In genomic region chr16:67460168-67460567, GRCh38 we compare ENCODE assay signal across 15 cellular contexts. TPM values are rescaled to one million over a fixed set of nuclear protein-coding genes. Genes with fewer than 3 reads are reported as not detected.
DNase-seq lines count a peak whose midpoint lies in the region; ATAC-seq, FAIRE-seq and TF ChIP-seq lines count a peak whose summit lies in the region.
"Had no signal": no experiment of that assay in that cellular context is flagged by ENCODE, and none has a peak within 500 bp of the region (broad histone marks: within the 10 kb centered on the region; RNA-seq: fewer than 3 reads in every experiment).

No MANE protein-coding gene starts in this region.

- H3K4me3 ChIP-seq in kidney (ENCODE audit: low read length in 2 of 2) (no peak overlapping the region), gastrocnemius medialis (no peak overlapping the region), Caco-2 (ENCODE audit: low read depth, low read length) (no peak overlapping the region)

- H3K9me3 Mint-ChIP-seq in brain (no peaks in the 10 kb centered on the region), Caco-2 (ENCODE audit: unreplicated experiment) (no peaks in the 10 kb centered on the region)
- H3K9me3 Mint-ChIP-seq in stimulated activated effector memory CD8-positive, alpha-beta T cell treated with anti-CD3 and anti-CD28 coated beads, Interleukin-12 subunit alpha, Interleukin-12 subunit beta, amount 100 ng/mL, for 72 hours = no peaks in the 10 kb centered on the region
- H3K9me3 Mint-ChIP-seq: activated naive CD4-positive, alpha-beta T cell treated with anti-CD3 and anti-CD28 coated beads, Interleukin-2, amount 10 ng/mL, durations not matched to agents 7 days and 5 days had no signal

- H3K27me3 ChIP-seq in gastrocnemius medialis (no peaks in the 10 kb centered on the region), Caco-2 (replicated peaks; ENCODE audit: control insufficient read depth, insufficient read depth, low read length) (no peaks in the 10 kb centered on the region)

- POLR2A ChIA-PET in Caco-2 (lab: Charles Lee) = no interaction called here

- H3K36me3 Mint-ChIP-seq in brain (no peaks in the 10 kb centered on the region), Caco-2 (ENCODE audit: insufficient read depth, unreplicated experiment) (peaks cover 8% of the 10 kb centered on the region)
- H3K36me3 Mint-ChIP-seq in stimulated activated effector memory CD8-positive, alpha-beta T cell treated with anti-CD3 and anti-CD28 coated beads, Interleukin-12 subunit alpha, Interleukin-12 subunit beta, amount 100 ng/mL, for 72 hours = no peaks in the 10 kb centered on the region

- no peak for TF ChIP-seq POLR2A in gastrocnemius medialis (IDR thresholded peaks at IDR 0.05)

- in situ Hi-C loops in gastrocnemius medialis (cut with MboI; ENCODE audit: low sequenced_read_pairs in 4 of 4) = no loop called here

- no peak for FAIRE-seq in kidney (lab: Jason Lieb, UNC)
- FAIRE-seq: GM12891 had no signal

- H3K9ac ChIP-seq in kidney (ENCODE audit: low read length in 2 of 2) = peak overlapping the region in 1 of 2 donors; percentile 60

- peak; percentile 76 for DNase-seq in DMS 273 (lab: John Stamatoyannopoulos, UW; ENCODE audit: unreplicated experiment)
- no peak for DNase-seq in kidney
- peak in 1 of 2 donors; percentile 35 for DNase-seq in gastrocnemius medialis
- DNase-seq in NCI-H82 (lab: John Stamatoyannopoulos, UW) = no peak
- DNase-seq in stimulated activated effector memory CD8-positive, alpha-beta T cell treated with anti-CD3 and anti-CD28 coated beads, Interleukin-12 subunit alpha, Interleukin-12 subunit beta, amount 100 ng/mL, for 72 hours (ENCODE audit: low spot score in 2 of 2) = no peak
- DNase-seq in Caco-2 = no peak
- DNase-seq: activated naive CD4-positive, alpha-beta T cell treated with anti-CD3 and anti-CD28 coated beads, Interleukin-2, amount 10 ng/mL, durations not matched to agents 7 days and 5 days; Karpas-422; NCI-H187; NCI-H774 had no signal

- H3K27ac Mint-ChIP-seq in brain = peak overlapping the region; percentile 68 to 84 (median 77)
- no peak overlapping the region for H3K27ac Mint-ChIP-seq in stimulated activated effector memory CD8-positive, alpha-beta T cell treated with anti-CD3 and anti-CD28 coated beads, Interleukin-12 subunit alpha, Interleukin-12 subunit beta, amount 100 ng/mL, for 72 hours
- H3K27ac Mint-ChIP-seq in Caco-2 (ENCODE audit: unreplicated experiment) = no peak overlapping the region
- H3K27ac Mint-ChIP-seq: activated naive CD4-positive, alpha-beta T cell treated with anti-CD3 and anti-CD28 coated beads, Interleukin-2, amount 10 ng/mL, durations not matched to agents 7 days and 5 days had no signal

- intact Hi-C loops in kidney (cut with DNase I) = no loop called here
- intact Hi-C loops in gastrocnemius medialis (cut with DNase I; ENCODE audit: low total_unique reads) = no loop called here
- intact Hi-C loops in Caco-2 (cut with micrococcal nuclease; ENCODE audit: unreplicated experiment) = no loop called here

- peaks cover 50% of the 10 kb centered on the region for H3K4me1 Mint-ChIP-seq in brain
- peaks cover 56% of the 10 kb centered on the region for H3K4me1 Mint-ChIP-seq in stimulated activated effector memory CD8-positive, alpha-beta T cell treated with anti-CD3 and anti-CD28 coated beads, Interleukin-12 subunit alpha, Interleukin-12 subunit beta, amount 100 ng/mL, for 72 hours
- H3K4me1 Mint-ChIP-seq in Caco-2 (ENCODE audit: low read depth, unreplicated experiment) = no peaks in the 10 kb centered on the region

- H3K36me3 ChIP-seq in kidney (ENCODE audit: control insufficient read depth in 1 of 2, insufficient read depth in 2 of 2, low read length in 2 of 2) (no peaks in the 10 kb centered on the region), gastrocnemius medialis (no peaks in the 10 kb centered on the region), Caco-2 (ENCODE audit: control insufficient read depth, insufficient read depth, low read length) (no peaks in the 10 kb centered on the region)

- no TSS peak for BruUV-seq in Caco-2 (replicated peaks; lab: Mats Ljungman, UMichigan)

- CTCF ChIA-PET in Caco-2 (lab: Charles Lee) = no interaction called here

- H3K9me3 ChIP-seq in kidney (ENCODE audit: control insufficient read depth in 1 of 2, low read length in 2 of 2) (no peaks in the 10 kb centered on the region), gastrocnemius medialis (no peaks in the 10 kb centered on the region), Caco-2 (no peaks in the 10 kb centered on the region)

- H3K27ac ChIP-seq in kidney (ENCODE audit: low read depth in 2 of 2, low read length in 2 of 2) = peak overlapping the region; percentile 79 to 91
- peak overlapping the region; percentile 54 to 90 (median 70) for H3K27ac ChIP-seq in gastrocnemius medialis

- peak overlapping the region in 1 of 5 experiments; percentile 14 for H3K4me3 Mint-ChIP-seq in brain
- H3K4me3 Mint-ChIP-seq in stimulated activated effector memory CD8-positive, alpha-beta T cell treated with anti-CD3 and anti-CD28 coated beads, Interleukin-12 subunit alpha, Interleukin-12 subunit beta, amount 100 ng/mL, for 72 hours = no peak overlapping the region
- no peak overlapping the region for H3K4me3 Mint-ChIP-seq in Caco-2 (ENCODE audit: unreplicated experiment)
- H3K4me3 Mint-ChIP-seq: activated naive CD4-positive, alpha-beta T cell treated with anti-CD3 and anti-CD28 coated beads, Interleukin-2, amount 10 ng/mL, durations not matched to agents 7 days and 5 days had no signal

- H3K27me3 Mint-ChIP-seq in brain (no peaks in the 10 kb centered on the region), Caco-2 (ENCODE audit: insufficient read depth, unreplicated experiment) (no peaks in the 10 kb centered on the region)
- H3K27me3 Mint-ChIP-seq: activated naive CD4-positive, alpha-beta T cell treated with anti-CD3 and anti-CD28 coated beads, Interleukin-2, amount 10 ng/mL, durations not matched to agents 7 days and 5 days had no signal

- no peak for TF ChIP-seq CTCF in brain (conservative IDR thresholded peaks at IDR 0.05)
- TF ChIP-seq CTCF in kidney (IDR thresholded peaks at IDR 0.05; ENCODE audit: borderline replicate concordance, extremely low read depth, insufficient read depth) = no peak
- TF ChIP-seq CTCF in gastrocnemius medialis (IDR thresholded peaks at IDR 0.05 in 4 of 5, conservative IDR thresholded peaks at IDR 0.05 in 1 of 5) = no peak
- no peak for TF ChIP-seq CTCF in Caco-2 (IDR thresholded peaks at IDR 0.05; ENCODE audit: insufficient read depth in 1 of 2, low read depth in 1 of 2, low read length in 1 of 2, severe bottlenecking in 1 of 2, unreplicated experiment in 1 of 2)

- H3K4me1 ChIP-seq in kidney (ENCODE audit: control insufficient read depth in 1 of 2, insufficient read depth in 1 of 2, low read depth in 1 of 2, low read length in 2 of 2) (peaks cover 68 to 69% of the 10 kb centered on the region in 2 donors), gastrocnemius medialis (peaks cover 92% of the 10 kb centered on the region in 2 donors), Caco-2 (no peaks in the 10 kb centered on the region)

- ATAC-seq in gastrocnemius medialis (no peak), GM21619 (IDR thresholded peaks at IDR 0.05; ENCODE audit: unreplicated experiment) (no peak)
- ATAC-seq in stimulated activated effector memory CD8-positive, alpha-beta T cell treated with anti-CD3 and anti-CD28 coated beads, Interleukin-12 subunit alpha, Interleukin-12 subunit beta, amount 100 ng/mL, for 72 hours = no peak

RNA-seq across cellular contexts. Expression of gene ATP6V0D1, which starts 20.8 kb away (rescaled TPM):
- polyA plus RNA-seq in brain (ENCODE audit: insufficient read depth, low read depth, low replicate concordance) = 208 TPM
- 100 TPM for total RNA-seq in kidney
- 208 TPM for polyA plus RNA-seq in kidney (ENCODE audit: insufficient read depth, low read depth, low replicate concordance)
- 100 to 1,000 TPM; 117 to 211 (median 157) TPM for total RNA-seq in gastrocnemius medialis
- total RNA-seq in Caco-2 (2022) = 107 and 110 TPM in 2 replicates

RNA-seq across cellular contexts. Expression of gene AGRP, which starts 23.2 kb away (rescaled TPM):
- polyA plus RNA-seq in brain (ENCODE audit: insufficient read depth, low read depth, low replicate concordance) (0.49 TPM), kidney (ENCODE audit: insufficient read depth, low read depth, low replicate concordance) (2.7 TPM)
- total RNA-seq in kidney (not detected), gastrocnemius medialis (not detected), Caco-2 (2022) (not detected in 2 replicates)
- total RNA-seq: myocyte, ureter had no signal

RNA-seq across cellular contexts. Expression of gene HSD11B2, which starts 29.2 kb away (rescaled TPM):
- polyA plus RNA-seq in brain (ENCODE audit: insufficient read depth, low read depth, low replicate concordance) = 47.9 TPM
- 139 TPM for total RNA-seq in kidney
- polyA plus RNA-seq in kidney (ENCODE audit: insufficient read depth, low read depth, low replicate concordance) = 1,022 TPM
- total RNA-seq in gastrocnemius medialis = 1 to 10 TPM in 2 of 4 donors, not detected in 2; 2.3 to 4.1 TPM
- total RNA-seq in Caco-2 (2022) = 11.3 and 12.3 TPM in 2 replicates

RNA-seq across cellular contexts. Expression of gene ZDHHC1, which starts 43.9 kb away (rescaled TPM):
- polyA plus RNA-seq in brain (ENCODE audit: insufficient read depth, low read depth, low replicate concordance) (10.6 TPM), kidney (ENCODE audit: insufficient read depth, low read depth, low replicate concordance) (14.6 TPM)
- total RNA-seq in kidney (23.6 TPM), gastrocnemius medialis (10 to 100 TPM in 1 of 4 donors, 1 to 10 TPM in 3; 4.4 to 11.0 (median 8.9) TPM), Caco-2 (2022) (1.0 and 1.3 TPM in 2 replicates)

Comparison
In these comparisons a context has a peak if more than half of its experiments do, and no peak if none do; other contexts are left out.
1. H3K27ac Mint-ChIP-seq: peak in brain (5 of 5); none in stimulated activated effector memory CD8-positive, alpha-beta T cell treated with anti-CD3 and anti-CD28 coated beads, Interleukin-12 subunit alpha, Interleukin-12 subunit beta, amount 100 ng/mL, for 72 hours (single experiment) and Caco-2 (single experiment).
2. RNA of gene HSD11B2, which starts 29.2 kb away (total RNA-seq): 139 TPM in kidney (single experiment); 11.3 to 12.3 TPM in Caco-2 and 2.3 to 4.1 TPM in gastrocnemius medialis; every median in the first group is over 10 times any median in the second.